In genomic region chr16:11327277-11328171, GRCh38 we compare ENCODE assay signal across 10 cellular contexts. TPM values are rescaled to one million over a fixed set of nuclear protein-coding genes. Genes with fewer than 3 reads are reported as not detected.
DNase-seq lines count a peak whose midpoint lies in the region; ATAC-seq and TF ChIP-seq lines count a peak whose summit lies in the region.
"Had no signal": no experiment of that assay in that cellular context is flagged by ENCODE, and none has a peak within 500 bp of the region (broad histone marks: within the 10 kb centered on the region; RNA-seq: fewer than 3 reads in every experiment).

No MANE protein-coding gene starts in this region.

- H3K27me3 Mint-ChIP-seq in dendritic cell treated with granulocyte-macrophage colony-stimulating factor and Interleukin-4, amounts not matched to agents 40 ng/mL and 50 ng/mL, for 4 days = peaks cover 25% of the 10 kb centered on the region

- H3K36me3 Mint-ChIP-seq in dendritic cell treated with granulocyte-macrophage colony-stimulating factor and Interleukin-4, amounts not matched to agents 40 ng/mL and 50 ng/mL, for 4 days (ENCODE audit: low read depth) = no peaks in the 10 kb centered on the region

- H3K4me1 Mint-ChIP-seq in dendritic cell treated with granulocyte-macrophage colony-stimulating factor and Interleukin-4, amounts not matched to agents 40 ng/mL and 50 ng/mL, for 4 days (ENCODE audit: low read depth) = peaks cover 65% of the 10 kb centered on the region

- peak; percentile 40 for ATAC-seq in Right ventricle myocardium inferior
- peak; percentile 30 for ATAC-seq in HG03135 (IDR thresholded peaks at IDR 0.05; ENCODE audit: unreplicated experiment)

- H3K9me3 ChIP-seq in uterus = no peaks in the 10 kb centered on the region

- TF ChIP-seq CTCF in uterus (IDR thresholded peaks at IDR 0.05) = no peak

- H3K4me1 ChIP-seq in uterus = peaks cover 0 to 7% of the 10 kb centered on the region in 2 donors

- no peak overlapping the region for H3K4me3 ChIP-seq in uterus

- no peaks in the 10 kb centered on the region for H3K36me3 ChIP-seq in uterus

- peak overlapping the region; percentile 50 for H3K4me3 Mint-ChIP-seq in dendritic cell treated with granulocyte-macrophage colony-stimulating factor and Interleukin-4, amounts not matched to agents 40 ng/mL and 50 ng/mL, for 4 days

- DNase-seq in Right ventricle myocardium inferior (ENCODE audit: missing footprints) (no peak), cardiac septum (ENCODE audit: low spot score) (no peak), uterus (peak in 1 of 2 donors; percentile 62), NK-92 (lab: John Stamatoyannopoulos, UW; ENCODE audit: unreplicated experiment) (no peak), amygdala (lab: John Stamatoyannopoulos, UW) (no peak), superior temporal gyrus (ENCODE audit: extremely low spot score) (no peak)
- DNase-seq: erythroblast had no signal

- no peaks in the 10 kb centered on the region for H3K9me3 Mint-ChIP-seq in dendritic cell treated with granulocyte-macrophage colony-stimulating factor and Interleukin-4, amounts not matched to agents 40 ng/mL and 50 ng/mL, for 4 days

- H3K27ac ChIP-seq in uterus = peak overlapping the region; percentile 53 to 64

- no peak for TF ChIP-seq POLR2A in uterus (IDR thresholded peaks at IDR 0.05)

- no peaks in the 10 kb centered on the region for H3K27me3 ChIP-seq in uterus

- intact Hi-C loops in Right ventricle myocardium inferior (cut with DNase I) = no loop called here
- intact Hi-C loops in cardiac septum (cut with DNase I) = loop anchor here (10.0 kb wide), 1 partner anchor 57 kb away; no protein-coding TSS in a partner anchor
- intact Hi-C loops in dendritic cell treated with granulocyte-macrophage colony-stimulating factor and Interleukin-4, amounts not matched to agents 40 ng/mL and 50 ng/mL, for 4 days (cut with micrococcal nuclease) = loop anchor here (2.0 kb wide), 2 partner anchors 17 to 27 kb away; no protein-coding TSS in a partner anchor
- intact Hi-C loops in uterus (cut with DNase I; ENCODE audit: low total_unique reads) = no loop called here

- peak overlapping the region; percentile 94 for H3K27ac Mint-ChIP-seq in dendritic cell treated with granulocyte-macrophage colony-stimulating factor and Interleukin-4, amounts not matched to agents 40 ng/mL and 50 ng/mL, for 4 days

RNA-seq across cellular contexts. Expression of gene RMI2, which starts 17.7 kb away (rescaled TPM):
- total RNA-seq in Right ventricle myocardium inferior (0.76 TPM), cardiac septum (0.43 TPM), uterus (10 to 100 TPM in 1 of 4 donors, under 1 TPM in 1, not detected in 2; 0.49 to 15.3 TPM)

RNA-seq across cellular contexts. Expression of gene PRM1, which starts 46.4 kb away (rescaled TPM):
- total RNA-seq in Right ventricle myocardium inferior (not detected), cardiac septum (not detected), uterus (not detected)
- total RNA-seq: HT1080 had no signal

RNA-seq across cellular contexts. Expression of gene PRM2, which starts 51.2 kb away (rescaled TPM):
- total RNA-seq in Right ventricle myocardium inferior (not detected), cardiac septum (not detected), uterus (not detected)
- total RNA-seq: HT1080 had no signal

RNA-seq across cellular contexts. Expression of gene PRM3, which starts 54.1 kb away (rescaled TPM):
- total RNA-seq in Right ventricle myocardium inferior (not detected), cardiac septum (not detected), uterus (not detected)
- total RNA-seq: HT1080 had no signal

RNA-seq across cellular contexts. Expression of gene TNP2, which starts 58.4 kb away (rescaled TPM):
- not detected for total RNA-seq in Right ventricle myocardium inferior
- total RNA-seq in cardiac septum = not detected
- not detected for total RNA-seq in uterus
- total RNA-seq: HT1080 had no signal

Comparison
In these comparisons a context has a peak if more than half of its experiments do, and no peak if none do; other contexts are left out.
1. intact Hi-C loops: an anchor here in cardiac septum (10.0 kb wide) and dendritic cell treated with granulocyte-macrophage colony-stimulating factor and Interleukin-4, amounts not matched to agents 40 ng/mL and 50 ng/mL, for 4 days (2.0 kb wide); none called in Right ventricle myocardium inferior and uterus.